Comparison of ENCODE assay signal across 23 cellular contexts in the genomic region with DNA sequence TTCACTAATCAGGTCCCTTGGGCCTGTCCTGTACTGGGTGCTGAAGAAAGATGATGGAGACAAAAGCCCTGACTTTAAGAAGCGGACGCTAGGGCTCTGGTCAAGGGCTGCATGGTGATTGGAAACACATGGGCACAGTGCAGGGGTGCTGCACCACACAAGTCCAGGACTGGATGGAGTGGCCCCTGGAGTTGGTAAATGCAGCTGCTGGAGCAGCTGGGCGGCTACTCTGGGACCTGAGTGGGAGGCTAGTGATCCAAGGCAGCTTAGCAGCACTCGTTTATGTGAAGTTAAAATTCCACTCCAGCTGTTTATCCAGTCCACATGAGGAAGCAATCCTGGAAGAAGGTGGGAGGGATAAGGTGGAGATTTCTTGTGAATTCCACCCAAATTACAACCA. TPM values are rescaled to one million over a fixed set of nuclear protein-coding genes. Genes with fewer than 3 reads are reported as not detected.
DNase-seq lines count a peak whose midpoint lies in the region; ATAC-seq, FAIRE-seq and TF ChIP-seq lines count a peak whose summit lies in the region.
"Had no signal": no experiment of that assay in that cellular context is flagged by ENCODE, and none has a peak within 500 bp of the region (broad histone marks: within the 10 kb centered on the region; RNA-seq: fewer than 3 reads in every experiment).

No MANE protein-coding gene starts in this region.

- ATAC-seq in SK-N-SH treated with all-trans-retinoic acid at 6 μM for 48 hours: no peak
- ATAC-seq in sciatic nerve: peak; percentile 33
- no peak for ATAC-seq in GM18873 (IDR thresholded peaks at IDR 0.05; ENCODE audit: low FRiP score, unreplicated experiment)
- ATAC-seq: activated CD4-positive, alpha-beta T cell treated with anti-CD3 and anti-CD28 coated beads for 36 hours had no signal

- WGBS in SK-N-SH (ENCODE audit: low lambda C conversion rate): 90% methylated on average over 3 of the region's 4 CpGs

- H3K4me1 ChIP-seq in SK-N-SH (ENCODE audit: control insufficient read depth in 1 of 2, insufficient read depth in 2 of 2, low read depth in 1 of 2, low read length in 1 of 2) (peaks cover 8 to 39% of the 10 kb centered on the region in 2 experiments), SJCRH30 (peaks cover 13% of the 10 kb centered on the region)

- intact Hi-C loops in sciatic nerve (cut with DNase I): no loop called here

- H2AFZ ChIP-seq in SK-N-SH (ENCODE audit: low read depth): no peak overlapping the region

- TF ChIP-seq CTCF in SK-N-SH (IDR thresholded peaks at IDR 0.05): no peak
- TF ChIP-seq CTCF in fibroblast of the aortic adventitia (IDR thresholded peaks at IDR 0.05; ENCODE audit: insufficient read depth, low read length): no peak

- TF ChIP-seq RAD21 in SK-N-SH (IDR thresholded peaks at IDR 0.05; ENCODE audit: low read length): no peak

- H3K36me3 ChIP-seq in SK-N-SH (replicated peaks in 1 of 2; ENCODE audit: control insufficient read depth in 1 of 2, insufficient read depth in 2 of 2, low read length in 1 of 2): no peaks in the 10 kb centered on the region
- no peaks in the 10 kb centered on the region for H3K36me3 ChIP-seq in SJCRH30
- H3K36me3 ChIP-seq: HAP-1 had no signal

- no peak overlapping the region for H3K4me2 ChIP-seq in SK-N-SH

- no peak for TF ChIP-seq EP300 in SK-N-SH (IDR thresholded peaks at IDR 0.05; ENCODE audit: borderline replicate concordance in 1 of 2, low read depth in 1 of 2, low read length in 1 of 2)

- H3F3A ChIP-seq in SK-N-SH (replicated peaks; ENCODE audit: insufficient read depth): no peaks in the 10 kb centered on the region

- no peaks in the 10 kb centered on the region for H3K9me2 ChIP-seq in SK-N-SH

- peaks cover 9% of the 10 kb centered on the region; the same call in 1 of the 2 replicates for H4K20me1 ChIP-seq in SK-N-SH (ENCODE audit: insufficient read depth)

- CTCF ChIA-PET in SK-N-SH (lab: Yijun Ruan, JAX): interaction anchor here (1.1 to 1.4 kb wide), 3 partner anchors 12 to 125 kb away, joined by 3 read pairs; no protein-coding TSS in a partner anchor

- H3K9ac ChIP-seq in SK-N-SH: no peak overlapping the region

- H3K27me3 ChIP-seq in SK-N-SH (ENCODE audit: insufficient read depth) (no peaks in the 10 kb centered on the region), SJCRH30 (no peaks in the 10 kb centered on the region)

- no peaks in the 10 kb centered on the region for H3K79me2 ChIP-seq in SK-N-SH (ENCODE audit: insufficient read depth)

- POLR2A ChIA-PET in SK-N-SH (lab: Yijun Ruan, JAX): no interaction called here

- no peaks in the 10 kb centered on the region for H3K9me3 ChIP-seq in SK-N-SH
- H3K9me3 ChIP-seq in SJCRH30 (replicated peaks): no peaks in the 10 kb centered on the region
- H3K9me3 ChIP-seq: Caco-2, HAP-1 had no signal

- no peak for TF ChIP-seq POLR2A in H54 (IDR thresholded peaks at IDR 0.05; ENCODE audit: low read depth, low read length)

- H3K27ac ChIP-seq in SK-N-SH (ENCODE audit: low read depth in 2 of 2, low read length in 1 of 2): no peak overlapping the region
- no peak overlapping the region for H3K27ac ChIP-seq in SJCRH30

- no peak for DNase-seq in SK-N-SH
- DNase-seq in SJCRH30: peak; percentile 64 to 79
- DNase-seq in fibroblast of the aortic adventitia (ENCODE audit: low read depth): peak; percentile 55
- DNase-seq in sciatic nerve (ENCODE audit: low spot score): no peak
- no peak for DNase-seq in H54 (ENCODE audit: insufficient read length, low spot score)
- DNase-seq in NK-92 (lab: John Stamatoyannopoulos, UW; ENCODE audit: unreplicated experiment): no peak
- DNase-seq: activated CD4-positive, alpha-beta T cell treated with anti-CD3 and anti-CD28 coated beads for 36 hours; activated CD8-positive, alpha-beta memory T cell treated with anti-CD3 and anti-CD28 coated beads for 24 hours; activated gamma-delta T cell treated with Interleukin-2 at 50 U/mL for 16 hours; activated T-cell treated with anti-CD3 and anti-CD28 coated beads, Interleukin-2, amount 50 U/mL, for 24 hours; C1 segment of cervical spinal cord; Caco-2; effector CD8-positive, alpha-beta T cell; glutamatergic neuron; NCI-H1105 treated with DMSO at 0.1 percent for 48 hours; NCI-H2081 treated with DMSO at 0.1 percent for 48 hours; stimulated activated CD4-positive, alpha-beta T cell treated with anti-CD3 and anti-CD28 coated beads, Interleukin-4, amount 100 ng/mL, for 1 hour; T-helper 2 cell had no signal

- H3K4me3 ChIP-seq in SK-N-SH (ENCODE audit: low read depth in 2 of 2, low read length in 1 of 2) (no peak overlapping the region), SJCRH30 (no peak overlapping the region), fibroblast of the aortic adventitia (ENCODE audit: low read depth, low read length) (no peak overlapping the region)
- H3K4me3 ChIP-seq: HAP-1 had no signal

- FAIRE-seq in H54 (lab: Jason Lieb, UNC): no peak
- FAIRE-seq: GM12891, RCC 7860 had no signal

TF ChIP-seq in SK-N-SH treated with all-trans-retinoic acid at 6 μM for 48 hours, 23 proteins besides CTCF, POLR2A, EP300 and RAD21:
- TF ChIP-seq ZFP3 (CRISPR knock-in tag; IDR thresholded peaks at IDR 0.05) (no peak), TCF4 (CRISPR knock-in tag; IDR thresholded peaks at IDR 0.05; ENCODE audit: borderline replicate concordance) (0 out of 2 replicates have a peak, but pooled peaks have one; percentile 10)

TF ChIP-seq in SK-N-SH, 30 proteins besides CTCF, POLR2A, EP300 and RAD21 (continues in another document):
- TF ChIP-seq RXRA (IDR thresholded peaks at IDR 0.05; ENCODE audit: borderline replicate concordance, low read depth) (no peak), MEF2A (IDR thresholded peaks at IDR 0.05; ENCODE audit: borderline replicate concordance, low read depth) (no peak), RFX5 (IDR thresholded peaks at IDR 0.05; ENCODE audit: low read length) (no peak), FOXM1 (IDR thresholded peaks at IDR 0.05; ENCODE audit: low read depth) (no peak), JUND (IDR thresholded peaks at IDR 0.05) (no peak), GABPA (IDR thresholded peaks at IDR 0.05; ENCODE audit: low read depth) (no peak), FOSL2 (IDR thresholded peaks at IDR 0.05; ENCODE audit: borderline replicate concordance, low read depth) (no peak), NRF1 (IDR thresholded peaks at IDR 0.05; ENCODE audit: low read depth, low read length) (no peak), ELF1 (IDR thresholded peaks at IDR 0.05) (no peak)
- TF ChIP-seq, protein P1, sequence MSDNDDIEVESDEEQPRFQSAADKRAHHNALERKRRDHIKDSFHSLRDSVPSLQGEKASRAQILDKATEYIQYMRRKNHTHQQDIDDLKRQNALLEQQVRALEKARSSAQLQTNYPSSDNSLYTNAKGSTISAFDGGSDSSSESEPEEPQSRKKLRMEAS (IDR thresholded peaks at IDR 0.05; ENCODE audit: low read depth): no peak
- TF ChIP-seq, protein P2, sequence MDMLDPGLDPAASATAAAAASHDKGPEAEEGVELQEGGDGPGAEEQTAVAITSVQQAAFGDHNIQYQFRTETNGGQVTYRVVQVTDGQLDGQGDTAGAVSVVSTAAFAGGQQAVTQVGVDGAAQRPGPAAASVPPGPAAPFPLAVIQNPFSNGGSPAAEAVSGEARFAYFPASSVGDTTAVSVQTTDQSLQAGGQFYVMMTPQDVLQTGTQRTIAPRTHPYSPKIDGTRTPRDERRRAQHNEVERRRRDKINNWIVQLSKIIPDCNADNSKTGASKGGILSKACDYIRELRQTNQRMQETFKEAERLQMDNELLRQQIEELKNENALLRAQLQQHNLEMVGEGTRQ (IDR thresholded peaks at IDR 0.05; ENCODE audit: borderline replicate concordance, low read depth, low read length): no peak
- TF ChIP-seq, protein P3, sequence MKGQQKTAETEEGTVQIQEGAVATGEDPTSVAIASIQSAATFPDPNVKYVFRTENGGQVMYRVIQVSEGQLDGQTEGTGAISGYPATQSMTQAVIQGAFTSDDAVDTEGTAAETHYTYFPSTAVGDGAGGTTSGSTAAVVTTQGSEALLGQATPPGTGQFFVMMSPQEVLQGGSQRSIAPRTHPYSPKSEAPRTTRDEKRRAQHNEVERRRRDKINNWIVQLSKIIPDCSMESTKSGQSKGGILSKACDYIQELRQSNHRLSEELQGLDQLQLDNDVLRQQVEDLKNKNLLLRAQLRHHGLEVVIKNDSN (IDR thresholded peaks at IDR 0.05; ENCODE audit: borderline replicate concordance, low read depth): no peak

RNA-seq across cellular contexts. Expression of a gene that starts 24.9 kb away (rescaled TPM):
- polyA plus RNA-seq in SK-N-SH (2012; rRNA removed): 9.6 and 12.4 TPM in 2 replicates
- 3.3 TPM in 2 replicates for polyA plus RNA-seq in SK-N-SH (2012; cell fraction: cytosol; rRNA removed)
- polyA plus RNA-seq in SK-N-SH (2012; cell fraction: nucleus; rRNA removed): 49.6 and 63.1 TPM in 2 replicates
- 6.7 and 6.8 TPM in 2 replicates for total RNA-seq in SJCRH30 (2014; rRNA removed; shearing (Covaris generic))
- total RNA-seq in fibroblast of the aortic adventitia (ENCODE audit: low replicate concordance) (0.65 and 2.4 TPM in 2 replicates), sciatic nerve (18.9 TPM)

RNA-seq across cellular contexts. Expression of a gene that starts 39.3 kb away (rescaled TPM):
- 16.0 and 22.4 TPM in 2 replicates for polyA plus RNA-seq in SK-N-SH (2012; rRNA removed)
- 14.2 and 17.7 TPM in 2 replicates for polyA plus RNA-seq in SK-N-SH (2012; cell fraction: cytosol; rRNA removed)
- 22.2 and 31.4 TPM in 2 replicates for polyA plus RNA-seq in SK-N-SH (2012; cell fraction: nucleus; rRNA removed)
- total RNA-seq in SJCRH30 (2014; rRNA removed; shearing (Covaris generic)): 102 and 107 TPM in 2 replicates
- total RNA-seq in fibroblast of the aortic adventitia (ENCODE audit: low replicate concordance): 61.1 and 105 TPM in 2 replicates
- total RNA-seq in sciatic nerve: 35.6 TPM

Comparison
In these comparisons a context has a peak if more than half of its experiments do, and no peak if none do; other contexts are left out.
1. DNase-seq: peak in SJCRH30 (2 of 2) and fibroblast of the aortic adventitia (single experiment); none in SK-N-SH (single experiment), sciatic nerve (single experiment), H54 (single experiment) and NK-92 (single experiment).